9 cellular contexts compared by ENCODE assay signal in the genomic region with DNA sequence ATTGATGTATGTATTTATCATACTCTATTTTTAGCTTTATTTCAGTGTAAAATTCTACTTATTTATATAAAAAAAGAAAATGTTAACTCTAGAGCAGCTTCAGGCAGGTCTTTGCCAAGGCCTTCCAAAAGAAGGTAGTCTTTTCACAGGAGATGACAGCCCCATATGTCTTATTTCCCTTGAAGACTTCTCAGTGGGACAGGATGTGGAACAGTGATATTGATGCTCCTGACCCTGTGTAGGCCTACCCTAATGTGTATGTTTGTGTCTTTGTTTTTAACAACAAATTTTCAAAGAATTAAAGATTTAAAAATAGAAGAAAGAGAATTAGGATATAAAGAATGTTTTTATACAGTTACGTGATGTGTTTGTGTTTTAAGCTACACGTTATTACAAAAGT.
"Had no signal": no experiment of that assay in that cellular context is flagged by ENCODE, and none has a peak within 500 bp of the region (broad histone marks: within the 10 kb centered on the region; RNA-seq: fewer than 3 reads in every experiment).

No MANE protein-coding gene starts in this region.

- H3K4me2 ChIP-seq: GM23338 had no signal

- H3K4me1 ChIP-seq: HAP-1 had no signal

- H2AFZ ChIP-seq: GM23248, GM23338 had no signal

- ATAC-seq: GM23338, HCT116 had no signal

- H3K4me3 ChIP-seq: GM23248, GM23338, HAP-1 had no signal

- DNase-seq: GM23248, GOT3, H7, H9, HCEC 1CT, HFFc6 had no signal

- H3K9ac ChIP-seq: GM23248 had no signal

- H3K9me3 ChIP-seq: HAP-1 had no signal

- H3K27ac ChIP-seq: GM23248 had no signal

- H3K36me3 ChIP-seq: HAP-1 had no signal
